ENCODE assay signal across 29 cellular contexts in genomic region chr12:117067016-117067415, GRCh38. TPM values are rescaled to one million over a fixed set of nuclear protein-coding genes. Genes with fewer than 3 reads are reported as not detected.
A peak's percentile ranks its signal among the peaks of the same experiment; 100 is the strongest.
DNase-seq lines count a peak whose midpoint lies in the region; ATAC-seq and TF ChIP-seq lines count a peak whose summit lies in the region.
"Had no signal": no experiment of that assay in that cellular context is flagged by ENCODE, and none has a peak within 500 bp of the region (broad histone marks: within the 10 kb centered on the region; RNA-seq: fewer than 3 reads in every experiment).

No MANE protein-coding gene starts in this region.

- CTCF ChIA-PET in PC-3 (lab: Charles Lee): no interaction called here

- H3K4me2 ChIP-seq in PC-3 (ENCODE audit: low read length): no peak overlapping the region
- H3K4me2 ChIP-seq in neuronal stem cell (ENCODE audit: insufficient read depth, low read length, poor library complexity, severe bottlenecking): no peak overlapping the region

- no peak overlapping the region for H2BK120ac ChIP-seq in neuronal stem cell (ENCODE audit: low read depth, low read length)

- TF ChIP-seq CTCF in PC-3 (conservative IDR thresholded peaks at IDR 0.05; ENCODE audit: low read depth, low read length) (no peak), dorsolateral prefrontal cortex (IDR thresholded peaks at IDR 0.05 in 54 of 56, conservative IDR thresholded peaks at IDR 0.05 in 2 of 56; ENCODE audit: low read depth in 1 of 56, partially characterized antibody in 56 of 56) (no peak)

- WGBS in neuronal stem cell (ENCODE audit: extremely low coverage in 2 of 2, insufficient read length in 2 of 2, insufficient replicate concordance in 1 of 2), 2 donors: no CpG with 5 or more reads among the region's 10 CpGs

- POLR2A ChIA-PET in PC-3 (lab: Charles Lee; ENCODE audit: unreplicated experiment): interaction anchor here (0.6 kb wide), 1 partner anchor 11 kb away, joined by 4 read pairs; no protein-coding TSS in a partner anchor

- H3K14ac ChIP-seq in neuronal stem cell (ENCODE audit: low read length): no peak overlapping the region

- no peak overlapping the region for H3K4me3 ChIP-seq in PC-3 (ENCODE audit: low read length)
- no peak overlapping the region for H3K4me3 ChIP-seq in neuronal stem cell (ENCODE audit: low read length in 2 of 2)
- H3K4me3 ChIP-seq in dorsolateral prefrontal cortex: no peak overlapping the region
- H3K4me3 ChIP-seq: gastrocnemius medialis, HAP-1, lung, skin epidermis had no signal

- H3F3A ChIP-seq in PC-3 (ENCODE audit: low read length, unreplicated experiment): no peaks in the 10 kb centered on the region

- intact Hi-C loops in PC-3 (cut with micrococcal nuclease) (no loop called here), head of caudate nucleus (cut with DNase I) (no loop called here), dorsolateral prefrontal cortex (cut with DNase I) (no loop called here)

- BruUV-seq in PC-3 (replicated peaks; lab: Mats Ljungman, UMichigan): no TSS peak

- H2AFZ ChIP-seq in PC-3 (ENCODE audit: low read length) (0 out of 2 replicates have a peak overlapping the region, but pooled peaks have one; percentile 7), neuronal stem cell (ENCODE audit: low read length) (no peak overlapping the region)

- no peak overlapping the region for H3K18ac ChIP-seq in neuronal stem cell (ENCODE audit: low read length)

- H3K27me3 ChIP-seq in PC-3 (ENCODE audit: low read length) (no peaks in the 10 kb centered on the region), neuronal stem cell (ENCODE audit: control insufficient read depth in 3 of 3, insufficient read depth in 3 of 3, low read depth in 1 of 3, low read length in 3 of 3) (peaks cover 0 to 3% (median 0%) of the 10 kb centered on the region in 3 experiments), dorsolateral prefrontal cortex (no peaks in the 10 kb centered on the region)
- H3K27me3 ChIP-seq: brain microvascular endothelial cell, gastrocnemius medialis had no signal

- no peak overlapping the region for H2BK15ac ChIP-seq in neuronal stem cell (ENCODE audit: low read length)

- DNase-seq in SIG-M5 treated with dmso at 0.1 percent for 504 hours (lab: John Stamatoyannopoulos, UW; ENCODE audit: unreplicated experiment) (peak; percentile 63), SIG-M5 (lab: John Stamatoyannopoulos, UW) (no peak), PC-3 (no peak), neuronal stem cell (ENCODE audit: low spot score) (no peak), head of caudate nucleus (no peak), GOT3 (lab: John Stamatoyannopoulos, UW) (no peak), dorsolateral prefrontal cortex (no peak)
- DNase-seq: 8988T; activated CD4-positive, alpha-beta memory T cell treated with anti-CD3 and anti-CD28 coated beads, Interleukin-2, amount 10 ng/mL, durations not matched to agents 7 days and 5 days; activated CD8-positive, alpha-beta memory T cell treated with anti-CD3 and anti-CD28 coated beads, Interleukin-2, amount 50 U/mL, for 4 hours; amniotic stem cell; brain microvascular endothelial cell; CD4-positive, CD25-positive, alpha-beta regulatory T cell; gastrocnemius medialis; Karpas-422; kidney glomerular epithelial cell; NCI-H1092; NCI-H1694; stimulated activated naive B cell treated with anti-CD40 and anti-IgM and Interleukin-4, amounts not matched to agents 10 μg/mL and 1 μg/mL and 100 μg/mL, for 72 hours; substantia nigra; trophoblast cell had no signal

- no peak overlapping the region for H3K9ac ChIP-seq in PC-3 (ENCODE audit: low read length)
- H3K9ac ChIP-seq in neuronal stem cell (ENCODE audit: low read depth, low read length, poor library complexity): peak overlapping the region; percentile 38

- peak overlapping the region; percentile 100 for H3K27ac ChIP-seq in KOPT-K1 (ENCODE audit: low read depth, low read length, poor library complexity, severe bottlenecking)
- H3K27ac ChIP-seq in PC-3 (ENCODE audit: low read length): no peak overlapping the region
- H3K27ac ChIP-seq in neuronal stem cell (replicated peaks; ENCODE audit: low read length): no peak overlapping the region
- H3K27ac ChIP-seq in dorsolateral prefrontal cortex: no peak overlapping the region
- H3K27ac ChIP-seq: brain microvascular endothelial cell, gastrocnemius medialis, skin epidermis had no signal

- no peaks in the 10 kb centered on the region for H4K20me1 ChIP-seq in PC-3 (ENCODE audit: low read length)

- no peaks in the 10 kb centered on the region for H3K9me3 ChIP-seq in KOPT-K1 (ENCODE audit: insufficient read depth, low read length, poor library complexity, severe bottlenecking)
- H3K9me3 ChIP-seq in PC-3 (ENCODE audit: low read length): no peaks in the 10 kb centered on the region
- H3K9me3 ChIP-seq in neuronal stem cell (replicated peaks in 1 of 2; ENCODE audit: control insufficient read depth in 2 of 2, insufficient read depth in 1 of 2, low read depth in 1 of 2, low read length in 2 of 2): no peaks in the 10 kb centered on the region
- H3K9me3 ChIP-seq: gastrocnemius medialis, HAP-1 had no signal

- peak; percentile 38 for ATAC-seq in PC-3
- ATAC-seq: gastrocnemius medialis; stimulated activated naive B cell treated with anti-CD40 and anti-IgM and Interleukin-4, amounts not matched to agents 10 μg/mL and 1 μg/mL and 100 μg/mL, for 72 hours had no signal

- H3K4ac ChIP-seq in neuronal stem cell (ENCODE audit: low read length): no peak overlapping the region

- peaks cover 46% of the 10 kb centered on the region for H3K36me3 ChIP-seq in KOPT-K1 (ENCODE audit: insufficient read depth, low read length)
- H3K36me3 ChIP-seq in PC-3 (ENCODE audit: low read depth, low read length): no peaks in the 10 kb centered on the region
- no peaks in the 10 kb centered on the region for H3K36me3 ChIP-seq in neuronal stem cell (replicated peaks in 1 of 2; ENCODE audit: control insufficient read depth in 2 of 2, insufficient read depth in 2 of 2, low read length in 2 of 2)
- H3K36me3 ChIP-seq: brain microvascular endothelial cell, gastrocnemius medialis, HAP-1 had no signal

- H2AK5ac ChIP-seq in neuronal stem cell (ENCODE audit: low read depth, low read length): no peak overlapping the region

- no peaks in the 10 kb centered on the region for H3K4me1 ChIP-seq in PC-3 (ENCODE audit: insufficient read depth, low read length)
- peaks cover 2 to 3% of the 10 kb centered on the region in 2 donors for H3K4me1 ChIP-seq in neuronal stem cell (ENCODE audit: control insufficient read depth in 2 of 2, insufficient read depth in 1 of 2, low read depth in 1 of 2, low read length in 2 of 2)
- H3K4me1 ChIP-seq: gastrocnemius medialis, HAP-1 had no signal

- H3K23ac ChIP-seq in neuronal stem cell (ENCODE audit: low read depth, low read length, poor library complexity): no peak overlapping the region

- H3K79me2 ChIP-seq in PC-3 (ENCODE audit: low read length): no peaks in the 10 kb centered on the region

- no peak overlapping the region for H4K91ac ChIP-seq in neuronal stem cell (ENCODE audit: low read depth, low read length, poor library complexity)

- H3K9me2 ChIP-seq in PC-3 (replicated peaks; ENCODE audit: low read length): no peaks in the 10 kb centered on the region

- no peak overlapping the region for H4K8ac ChIP-seq in neuronal stem cell (ENCODE audit: low read depth, low read length)

- no peaks in the 10 kb centered on the region for H3K79me1 ChIP-seq in neuronal stem cell (ENCODE audit: low read depth, low read length)

- H2BK5ac ChIP-seq in neuronal stem cell (ENCODE audit: low read length): no peak overlapping the region

- no peak overlapping the region for H2BK12ac ChIP-seq in neuronal stem cell (ENCODE audit: low read length)

RNA-seq across cellular contexts. Expression of gene TESC, which starts 32.2 kb away (rescaled TPM):
- 0.75 and 2.1 TPM in 2 replicates for total RNA-seq in PC-3 (2014; rRNA removed)
- 13.2 TPM for polyA plus RNA-seq in neuronal stem cell (2013, experiment 1 of 2)
- 12.4 TPM for polyA plus RNA-seq in neuronal stem cell (2013, experiment 2 of 2)
- total RNA-seq in dorsolateral prefrontal cortex: 10 to 100 TPM; 12.2 to 65.0 (median 37.1) TPM
- total RNA-seq: chondrocyte, fibroblast of lung, osteocyte, RPMI7951 had no signal
- polyA plus RNA-seq: fibroblast of lung had no signal
